10 cellular contexts compared by ENCODE assay signal in the genomic region with DNA sequence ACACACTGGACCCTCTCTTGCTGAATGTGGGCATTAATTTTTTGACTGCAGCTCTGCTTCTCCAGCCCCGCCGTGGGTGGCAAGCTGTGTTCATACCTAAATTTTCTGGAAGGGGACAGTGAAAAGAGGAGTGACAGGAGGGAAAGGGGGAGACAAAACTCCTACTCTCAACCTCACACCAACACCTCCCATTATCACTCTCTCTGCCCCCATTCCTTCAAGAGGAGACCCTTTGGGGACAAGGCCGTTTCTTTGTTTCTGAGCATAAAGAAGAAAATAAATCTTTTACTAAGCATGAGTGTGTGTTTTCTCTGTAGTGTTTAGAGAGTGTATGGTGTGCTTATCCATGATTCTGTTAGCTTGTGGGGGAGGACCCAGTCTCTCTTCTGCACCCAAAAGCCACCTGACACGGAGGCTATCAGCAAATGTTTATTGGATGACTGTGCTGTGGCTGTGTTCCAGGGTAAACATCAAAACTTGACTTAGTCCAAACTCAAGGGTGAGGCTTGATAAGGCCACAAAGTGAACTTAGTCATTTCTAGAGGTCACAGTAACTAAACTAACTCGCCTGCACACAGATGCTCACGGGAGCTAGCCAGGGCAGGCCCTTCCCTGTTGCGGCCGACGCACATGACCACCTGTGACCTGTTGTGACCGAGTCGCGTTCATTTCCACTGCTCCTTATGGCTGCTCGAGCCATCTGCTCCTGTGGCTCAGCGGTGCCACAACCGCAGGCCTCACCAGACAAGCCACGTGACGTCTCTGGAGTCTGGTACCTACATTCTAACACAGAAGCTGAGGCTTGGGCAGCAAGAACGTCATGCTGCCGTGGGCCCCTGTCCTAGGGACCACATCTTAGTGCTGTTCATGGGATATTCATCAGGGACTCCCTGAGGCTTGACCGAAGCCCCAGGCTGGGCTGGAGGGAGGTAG. TPM values are rescaled to one million over a fixed set of nuclear protein-coding genes. Genes with fewer than 3 reads are reported as not detected.
DNase-seq lines count a peak whose midpoint lies in the region; ATAC-seq and TF ChIP-seq lines count a peak whose summit lies in the region.
"Had no signal": no experiment of that assay in that cellular context is flagged by ENCODE, and none has a peak within 500 bp of the region (broad histone marks: within the 10 kb centered on the region; RNA-seq: fewer than 3 reads in every experiment).

No MANE protein-coding gene starts in this region.

- H3K27ac Mint-ChIP-seq in central memory CD8-positive, alpha-beta T cell (ENCODE audit: low read depth): peak overlapping the region; percentile 88
- peak overlapping the region in 1 of 6 donors; percentile 59 for H3K27ac Mint-ChIP-seq in naive B cell

- H3K27ac ChIP-seq in coronary artery: no peak overlapping the region

- no peak overlapping the region for H3K4me3 ChIP-seq in coronary artery

- peaks cover 47% of the 10 kb centered on the region for H3K36me3 Mint-ChIP-seq in central memory CD8-positive, alpha-beta T cell (ENCODE audit: insufficient read depth)
- H3K36me3 Mint-ChIP-seq in naive B cell: peaks cover 0 to 23% of the 10 kb centered on the region in 2 donors

- H3K4me1 Mint-ChIP-seq in central memory CD8-positive, alpha-beta T cell: peaks cover 35% of the 10 kb centered on the region
- H3K4me1 Mint-ChIP-seq in naive B cell: peaks cover 12 to 15% (median 12%) of the 10 kb centered on the region in 3 donors
- H3K4me1 Mint-ChIP-seq: brain had no signal

- peak; percentile 64 for ATAC-seq in central memory CD8-positive, alpha-beta T cell (replicated peaks; ENCODE audit: extremely low read depth, poor library complexity, severe bottlenecking)
- ATAC-seq in naive B cell (ENCODE audit: low read depth in 2 of 2): peak; percentile 30 to 65
- ATAC-seq in HG02973 (IDR thresholded peaks at IDR 0.05; ENCODE audit: unreplicated experiment): no peak
- no peak for ATAC-seq in GM19328 (IDR thresholded peaks at IDR 0.05; ENCODE audit: unreplicated experiment)
- no peak for ATAC-seq in GM21528 (IDR thresholded peaks at IDR 0.05; ENCODE audit: low FRiP score, unreplicated experiment)

- no peaks in the 10 kb centered on the region for H3K27me3 Mint-ChIP-seq in central memory CD8-positive, alpha-beta T cell
- no peaks in the 10 kb centered on the region for H3K27me3 Mint-ChIP-seq in naive B cell

- H3K9me3 Mint-ChIP-seq in central memory CD8-positive, alpha-beta T cell: no peaks in the 10 kb centered on the region
- H3K9me3 Mint-ChIP-seq in naive B cell: no peaks in the 10 kb centered on the region

- DNase-seq in DMS53 treated with DMSO at 0.1 percent for 48 hours (lab: John Stamatoyannopoulos, UW; ENCODE audit: unreplicated experiment): peak; percentile 60
- peak; percentile 88 for DNase-seq in NCI-H226
- DNase-seq in central memory CD8-positive, alpha-beta T cell (ENCODE audit: low spot score in 2 of 2): peak in 1 of 2 donors; percentile 23
- DNase-seq in naive B cell: no peak
- DNase-seq in coronary artery (ENCODE audit: low spot score): no peak
- DNase-seq: NCI-H524 treated with DMSO at 0.1 percent for 48 hours had no signal

- H3K4me3 Mint-ChIP-seq in central memory CD8-positive, alpha-beta T cell: no peak overlapping the region
- no peak overlapping the region for H3K4me3 Mint-ChIP-seq in naive B cell
- H3K4me3 Mint-ChIP-seq: brain had no signal

- TF ChIP-seq CTCF in coronary artery (IDR thresholded peaks at IDR 0.05): no peak

RNA-seq across cellular contexts. Expression of a gene that starts 9.8 kb away (rescaled TPM):
- 10 to 100 TPM; 20.1 to 63.4 (median 48.3) TPM for polyA plus RNA-seq in naive B cell (ENCODE audit: low read depth in 6 of 6)

RNA-seq across cellular contexts. Expression of a gene that starts 11.0 kb away (rescaled TPM):
- 10 to 100 TPM; 12.1 to 23.7 (median 14.9) TPM for polyA plus RNA-seq in naive B cell (ENCODE audit: low read depth in 6 of 6)

RNA-seq across cellular contexts. Expression of a gene that starts 17.5 kb away (rescaled TPM):
- polyA plus RNA-seq in naive B cell (ENCODE audit: low read depth in 6 of 6): 10 to 100 TPM in 1 of 6 donors, 1 to 10 TPM in 5; 5.6 to 13.1 (median 9.1) TPM

RNA-seq across cellular contexts. Expression of a gene that starts 18.2 kb away (rescaled TPM):
- polyA plus RNA-seq in naive B cell (ENCODE audit: low read depth in 6 of 6): under 1 TPM in 1 of 6 donors, not detected in 5; 0.40 TPM

RNA-seq across cellular contexts. Expression of a gene that starts 18.3 kb away (rescaled TPM):
- 10 to 100 TPM; 12.2 to 19.8 (median 18.4) TPM for polyA plus RNA-seq in naive B cell (ENCODE audit: low read depth in 6 of 6)

Comparison
In these comparisons a context has a peak if more than half of its experiments do, and no peak if none do; other contexts are left out.
1. DNase-seq: peak in DMS53 treated with DMSO at 0.1 percent for 48 hours (single experiment) and NCI-H226 (single experiment); none in naive B cell (single experiment) and coronary artery (single experiment).
2. ATAC-seq: peak in central memory CD8-positive, alpha-beta T cell (single experiment) and naive B cell (2 of 2); none in HG02973 (single experiment), GM19328 (single experiment) and GM21528 (single experiment).